ENCODE assay signal across 8 cellular contexts in genomic region chr13:57629821-57630235, GRCh38. TPM values are rescaled to one million over a fixed set of nuclear protein-coding genes. Genes with fewer than 3 reads are reported as not detected.
A peak's percentile ranks its signal among the peaks of the same experiment; 100 is the strongest.
DNase-seq lines count a peak whose midpoint lies in the region; ATAC-seq and TF ChIP-seq lines count a peak whose summit lies in the region.

No MANE protein-coding gene starts in this region.

- WGBS in transverse colon (ENCODE audit: low coverage in 1 of 2), 2 donors: 30 to 40% methylated on average over 1 to 30 of the region's 34 CpGs

- in situ Hi-C loops in transverse colon (cut with MboI; ENCODE audit: low pct_ligation_motif_present in 1 of 4, low pct_unique_long_range_greater_than_20kb in 1 of 4, low sequenced_read_pairs in 3 of 4): no loop called here

- H3K36me3 Mint-ChIP-seq in activated T-cell treated with anti-CD3 and anti-CD28 coated beads, Interleukin-2, amount 50 U/mL, for 72 hours (ENCODE audit: insufficient read depth in 2 of 2): peaks cover 10 to 15% of the 10 kb centered on the region in 2 donors
- H3K36me3 Mint-ChIP-seq in naive B cell: no peaks in the 10 kb centered on the region

- no peaks in the 10 kb centered on the region for H3K9me3 ChIP-seq in transverse colon

- H3K4me3 ChIP-seq in fibroblast of villous mesenchyme (ENCODE audit: low read depth, low read length) (peak overlapping the region; percentile 18), transverse colon (peak overlapping the region; percentile 5 to 49 (median 12))

- DNase-seq in NCI-H146 (lab: John Stamatoyannopoulos, UW): peak; percentile 97
- peak; percentile 40 to 44 for DNase-seq in activated T-cell treated with anti-CD3 and anti-CD28 coated beads, Interleukin-2, amount 50 U/mL, for 72 hours
- peak; percentile 4 for DNase-seq in fibroblast of villous mesenchyme (ENCODE audit: low read depth)
- peak; percentile 20 for DNase-seq in naive B cell
- peak; percentile 27 for DNase-seq in transverse colon
- no peak for DNase-seq in NCI-H446 (lab: John Stamatoyannopoulos, UW)
- DNase-seq in effector CD8-positive, alpha-beta T cell (lab: John Stamatoyannopoulos, UW): no peak

- H3K9me3 Mint-ChIP-seq in activated T-cell treated with anti-CD3 and anti-CD28 coated beads, Interleukin-2, amount 50 U/mL, for 72 hours: peaks cover 0 to 2% of the 10 kb centered on the region in 2 donors
- H3K9me3 Mint-ChIP-seq in naive B cell: peaks cover 0 to 16% (median 13%) of the 10 kb centered on the region in 7 donors

- H3K27me3 ChIP-seq in transverse colon: peaks cover 83% of the 10 kb centered on the region

- peak overlapping the region; percentile 83 to 91 for H3K4me3 Mint-ChIP-seq in activated T-cell treated with anti-CD3 and anti-CD28 coated beads, Interleukin-2, amount 50 U/mL, for 72 hours
- peak overlapping the region; percentile 76 to 93 (median 86) for H3K4me3 Mint-ChIP-seq in naive B cell

- TF ChIP-seq EP300 in transverse colon (IDR thresholded peaks at IDR 0.05; ENCODE audit: low read depth): no peak

- peaks cover 32% of the 10 kb centered on the region for H3K4me1 Mint-ChIP-seq in activated T-cell treated with anti-CD3 and anti-CD28 coated beads, Interleukin-2, amount 50 U/mL, for 72 hours (ENCODE audit: low read depth)
- peaks cover 32 to 52% (median 43%) of the 10 kb centered on the region in 3 donors for H3K4me1 Mint-ChIP-seq in naive B cell

- H3K27ac Mint-ChIP-seq in activated T-cell treated with anti-CD3 and anti-CD28 coated beads, Interleukin-2, amount 50 U/mL, for 72 hours: no peak overlapping the region
- peak overlapping the region in 1 of 6 donors; percentile 65 for H3K27ac Mint-ChIP-seq in naive B cell

- TF ChIP-seq POLR2A in GM18505 (IDR thresholded peaks at IDR 0.05; ENCODE audit: borderline replicate concordance, extremely low read depth, insufficient read depth, insufficient read length): no peak
- TF ChIP-seq POLR2A in transverse colon (IDR thresholded peaks at IDR 0.05): peak; percentile 44

- H3K4me1 ChIP-seq in transverse colon: peaks cover 0 to 24% (median 15%) of the 10 kb centered on the region in 4 donors

- intact Hi-C loops in transverse colon (cut with DNase I; ENCODE audit: low total_unique reads): no loop called here

- H3K27me3 Mint-ChIP-seq in activated T-cell treated with anti-CD3 and anti-CD28 coated beads, Interleukin-2, amount 50 U/mL, for 72 hours (ENCODE audit: low read depth): peaks cover 65% of the 10 kb centered on the region
- peaks cover 58 to 69% (median 69%) of the 10 kb centered on the region in 3 donors for H3K27me3 Mint-ChIP-seq in naive B cell

- no peak overlapping the region for H3K27ac ChIP-seq in transverse colon

- no peak for TF ChIP-seq CTCF in fibroblast of villous mesenchyme (IDR thresholded peaks at IDR 0.05; ENCODE audit: insufficient read depth, low read depth, low read length)
- no peak for TF ChIP-seq CTCF in transverse colon (IDR thresholded peaks at IDR 0.05)

- no peaks in the 10 kb centered on the region for H3K36me3 ChIP-seq in transverse colon

- ATAC-seq in GM18505 (IDR thresholded peaks at IDR 0.05; ENCODE audit: unreplicated experiment) (peak; percentile 49), naive B cell (ENCODE audit: low read depth in 2 of 2) (peak; percentile 58)
- peak; percentile 64 to 76 for ATAC-seq in activated T-cell treated with anti-CD3 and anti-CD28 coated beads, Interleukin-2, amount 50 U/mL, for 72 hours (replicated peaks in 1 of 2)

RNA-seq across cellular contexts. Expression of gene PCDH17, which starts 1.7 kb away (rescaled TPM):
- under 1 TPM in 1 of 2 donors, not detected in 1; 0.07 TPM for total RNA-seq in activated T-cell treated with anti-CD3 and anti-CD28 coated beads, Interleukin-2, amount 50 U/mL, for 72 hours
- total RNA-seq in fibroblast of villous mesenchyme (under 0.01 and 0.86 TPM in 2 replicates), transverse colon (1 to 10 TPM in 2 of 4 donors, under 1 TPM in 1, not detected in 1; 0.80 to 2.2 (median 1.2) TPM)
- not detected for polyA plus RNA-seq in naive B cell (ENCODE audit: low read depth in 6 of 6)

Comparison
In these comparisons a context has a peak if more than half of its experiments do, and no peak if none do; other contexts are left out.
1. DNase-seq: peak in NCI-H146 (single experiment), activated T-cell treated with anti-CD3 and anti-CD28 coated beads, Interleukin-2, amount 50 U/mL, for 72 hours (2 of 2), fibroblast of villous mesenchyme (single experiment), naive B cell (single experiment) and transverse colon (single experiment); none in NCI-H446 (0 of 2) and effector CD8-positive, alpha-beta T cell (single experiment).
2. Peak in every context shown above with its lines, with median percentiles within 50 percentile points of each other: ATAC-seq.